Comparison of ENCODE assay signal across 12 cellular contexts in the genomic region with DNA sequence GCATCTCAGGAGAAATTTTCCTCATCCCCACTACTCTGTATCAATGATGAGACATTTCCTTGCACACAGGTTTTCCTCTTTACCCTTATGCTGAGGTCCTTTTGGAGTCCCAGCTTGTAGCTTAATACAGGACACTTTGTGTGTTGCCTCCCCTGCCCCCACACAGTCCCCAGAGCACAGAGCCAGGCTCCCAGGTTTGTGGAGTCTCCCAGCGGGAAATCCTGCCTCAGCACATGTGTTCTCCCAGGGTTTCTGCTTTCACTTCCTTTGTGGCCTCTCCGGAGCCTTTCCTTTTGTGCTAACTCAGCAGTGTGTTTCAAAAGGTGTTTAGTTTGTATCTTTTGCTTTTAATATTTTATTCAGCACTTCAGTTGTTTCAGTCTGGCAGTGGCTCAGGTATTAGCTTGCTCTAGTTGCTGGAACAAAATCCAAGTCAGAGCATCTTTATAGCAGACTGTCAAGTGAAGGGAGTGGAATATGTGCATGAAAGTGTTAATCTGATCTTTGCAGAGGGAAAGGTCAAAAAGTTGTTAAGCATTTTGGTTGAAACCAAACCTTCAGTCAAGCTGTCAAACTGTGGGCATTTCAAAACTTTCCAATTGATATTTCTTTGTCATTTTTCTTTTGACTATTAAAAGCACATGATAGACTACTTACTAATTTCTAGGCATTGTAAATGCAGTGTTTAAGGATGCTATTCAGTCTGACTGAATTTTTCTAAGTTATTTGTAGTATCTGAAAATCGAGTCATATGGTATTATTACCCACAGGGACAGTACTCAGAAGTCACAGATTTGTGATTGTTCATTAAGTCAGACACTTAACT. TPM values are rescaled to one million over a fixed set of nuclear protein-coding genes. Genes with fewer than 3 reads are reported as not detected.
DNase-seq lines count a peak whose midpoint lies in the region; ATAC-seq lines count a peak whose summit lies in the region.
"Had no signal": no experiment of that assay in that cellular context is flagged by ENCODE, and none has a peak within 500 bp of the region (broad histone marks: within the 10 kb centered on the region; RNA-seq: fewer than 3 reads in every experiment).

No MANE protein-coding gene starts in this region.

- H3K36me3 ChIP-seq in subcutaneous abdominal adipose tissue (ENCODE audit: control insufficient read depth in 5 of 5, insufficient read depth in 5 of 5, low read length in 5 of 5), result peaks cover 0 to 2% (median 0%) of the 10 kb centered on the region in 5 donors

- H3K27me3 Mint-ChIP-seq in activated naive CD4-positive, alpha-beta T cell treated with anti-CD3 and anti-CD28 coated beads for 36 hours (ENCODE audit: low read depth), result no peaks in the 10 kb centered on the region
- no peaks in the 10 kb centered on the region for H3K27me3 Mint-ChIP-seq in T-cell

- H3K4me1 ChIP-seq in right cardiac atrium (ENCODE audit: control insufficient read depth, insufficient read depth, low read length) (peaks cover 15% of the 10 kb centered on the region), subcutaneous abdominal adipose tissue (ENCODE audit: control insufficient read depth in 5 of 5, insufficient read depth in 5 of 5, low read length in 5 of 5) (peaks cover 0 to 38% (median 32%) of the 10 kb centered on the region in 5 donors)

- CTCF ChIA-PET in activated naive CD4-positive, alpha-beta T cell treated with anti-CD3 and anti-CD28 coated beads for 36 hours (lab: Charles Lee), result interaction anchor here (1.1 to 2.6 kb wide), 6 partner anchors 16 to 76 kb away, joined by 3 to 12 read pairs (median 6); no protein-coding TSS in a partner anchor
- CTCF ChIA-PET in T-cell (lab: Charles Lee), result interaction anchor here in 1 of 2 donors (0.6 kb wide), 1 partner anchor 451 kb away, joined by 3 read pairs; no protein-coding TSS in a partner anchor

- H3K4me3 ChIP-seq in right cardiac atrium (ENCODE audit: low read length) (no peak overlapping the region), subcutaneous abdominal adipose tissue (ENCODE audit: low read depth in 1 of 5, low read length in 5 of 5) (no peak overlapping the region)

- peak overlapping the region; percentile 78 for H3K27ac Mint-ChIP-seq in activated naive CD4-positive, alpha-beta T cell treated with anti-CD3 and anti-CD28 coated beads for 36 hours
- peak overlapping the region; percentile 50 to 55 for H3K27ac Mint-ChIP-seq in T-cell
- H3K27ac Mint-ChIP-seq: CD8-positive, alpha-beta T cell had no signal

- H3K27me3 ChIP-seq in right cardiac atrium (ENCODE audit: control insufficient read depth, insufficient read depth), result no peaks in the 10 kb centered on the region
- no peaks in the 10 kb centered on the region for H3K27me3 ChIP-seq in subcutaneous abdominal adipose tissue (ENCODE audit: control insufficient read depth in 5 of 5, insufficient read depth in 4 of 5, low read length in 5 of 5)

- 64% methylated on average over 3 of the region's 3 CpGs for WGBS in right cardiac atrium

- no peak for DNase-seq in activated naive CD4-positive, alpha-beta T cell treated with anti-CD3 and anti-CD28 coated beads for 36 hours
- DNase-seq in activated naive CD4-positive, alpha-beta T cell (lab: John Stamatoyannopoulos, UW), result no peak
- no peak for DNase-seq in T-cell
- no peak for DNase-seq in right cardiac atrium
- no peak for DNase-seq in ACHN
- DNase-seq: CD8-positive, alpha-beta T cell; effector CD4-positive, alpha-beta T cell; midbrain; NCI-H1417 treated with DMSO at 0.1 percent for 48 hours had no signal

- ATAC-seq in T-cell (replicated peaks in 1 of 4), result no peak
- peak; percentile 38 to 57 for ATAC-seq in right cardiac atrium
- ATAC-seq in GM21367 (IDR thresholded peaks at IDR 0.05; ENCODE audit: unreplicated experiment), result no peak
- no peak for ATAC-seq in GM21717 (IDR thresholded peaks at IDR 0.05; ENCODE audit: unreplicated experiment)
- ATAC-seq: CD8-positive, alpha-beta T cell had no signal

- H3K4me1 Mint-ChIP-seq in activated naive CD4-positive, alpha-beta T cell treated with anti-CD3 and anti-CD28 coated beads for 36 hours (ENCODE audit: low read depth), result peaks cover 78% of the 10 kb centered on the region
- peaks cover 72 to 81% (median 75%) of the 10 kb centered on the region in 3 donors for H3K4me1 Mint-ChIP-seq in T-cell

- intact Hi-C loops in activated naive CD4-positive, alpha-beta T cell treated with anti-CD3 and anti-CD28 coated beads for 36 hours (cut with micrococcal nuclease), result loop anchor here (2.0 kb wide), 2 partner anchors 53 to 67 kb away; no protein-coding TSS in a partner anchor
- intact Hi-C loops in right cardiac atrium (cut with DNase I), result no loop called here

- in situ Hi-C loops in ACHN (cut with HindIII; ENCODE audit: low pct_ligation_motif_present, low pct_unique_long_range_greater_than_20kb, low sequenced_read_pairs), result no loop called here

- H3K4me3 Mint-ChIP-seq in activated naive CD4-positive, alpha-beta T cell treated with anti-CD3 and anti-CD28 coated beads for 36 hours, result peak overlapping the region; percentile 39
- H3K4me3 Mint-ChIP-seq in T-cell, result peak overlapping the region; percentile 18 to 55 (median 36)
- H3K4me3 Mint-ChIP-seq: CD8-positive, alpha-beta T cell had no signal

- no peaks in the 10 kb centered on the region for H3K9me3 ChIP-seq in right cardiac atrium (ENCODE audit: control insufficient read depth, low read length)
- H3K9me3 ChIP-seq in subcutaneous abdominal adipose tissue (ENCODE audit: control insufficient read depth in 5 of 5, low read length in 5 of 5), result no peaks in the 10 kb centered on the region

- no peak overlapping the region for H3K9ac ChIP-seq in subcutaneous abdominal adipose tissue (ENCODE audit: low read length in 5 of 5)

- peaks cover 24% of the 10 kb centered on the region for H3K9me3 Mint-ChIP-seq in activated naive CD4-positive, alpha-beta T cell treated with anti-CD3 and anti-CD28 coated beads for 36 hours
- H3K9me3 Mint-ChIP-seq in T-cell, result no peaks in the 10 kb centered on the region
- H3K9me3 Mint-ChIP-seq: CD8-positive, alpha-beta T cell had no signal

- H3K27ac ChIP-seq in right cardiac atrium (ENCODE audit: low read length) (no peak overlapping the region), subcutaneous abdominal adipose tissue (ENCODE audit: low read depth, low read length) (peak overlapping the region; percentile 58)

- H3K36me3 Mint-ChIP-seq in activated naive CD4-positive, alpha-beta T cell treated with anti-CD3 and anti-CD28 coated beads for 36 hours (ENCODE audit: low read depth), result peaks cover 43% of the 10 kb centered on the region
- H3K36me3 Mint-ChIP-seq in T-cell, result peaks cover 37% of the 10 kb centered on the region

- POLR2A ChIA-PET in T-cell (lab: Charles Lee), result no interaction called here

RNA-seq across cellular contexts. Expression of gene SNX9, which starts 8.6 kb away (rescaled TPM):
- 10 to 100 TPM; 34.3 to 34.6 TPM for total RNA-seq in activated naive CD4-positive, alpha-beta T cell treated with anti-CD3 and anti-CD28 coated beads for 36 hours
- total RNA-seq in T-cell, result 10 to 100 TPM; 20.5 to 25.9 (median 23.7) TPM
- 10 to 100 TPM; 33.0 to 41.9 (median 38.7) TPM for total RNA-seq in right cardiac atrium
- polyA plus RNA-seq in right cardiac atrium, result 24.1 TPM

Comparison
In these comparisons a context has a peak if more than half of its experiments do, and no peak if none do; other contexts are left out.
1. ATAC-seq: peak in right cardiac atrium (2 of 2); none in T-cell (0 of 4), GM21367 (single experiment) and GM21717 (single experiment).